ENCODE assay signal across 1 cellular context in the genomic region with DNA sequence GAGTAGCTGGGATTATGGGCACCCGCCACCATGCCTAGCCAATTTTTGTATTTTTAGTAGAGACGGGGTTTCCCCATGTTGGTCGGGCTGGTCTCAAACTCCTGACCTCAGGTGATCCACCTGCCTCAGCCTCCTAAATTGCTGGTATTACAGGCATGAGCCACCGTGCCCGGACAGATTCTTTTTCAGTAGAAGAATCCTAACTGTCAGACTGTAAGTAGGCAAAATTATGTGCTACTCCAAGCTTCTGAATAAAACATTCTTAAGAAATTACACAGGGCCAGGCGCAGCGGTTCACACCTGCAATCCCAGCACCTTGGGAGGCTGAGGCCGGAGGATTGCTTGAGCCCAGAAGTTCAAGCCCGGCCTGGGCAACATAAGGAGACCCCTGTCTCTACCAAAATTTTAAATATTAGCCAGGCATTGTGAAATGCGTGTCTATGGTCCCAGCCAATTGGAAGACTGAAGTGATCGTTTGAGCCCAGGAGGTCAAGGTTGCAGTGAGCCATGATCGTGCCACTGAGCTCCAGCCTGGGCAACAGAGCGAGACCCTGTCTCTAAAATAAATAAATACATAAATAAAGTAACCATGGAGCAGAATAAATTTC.
TF ChIP-seq lines count a peak whose summit lies in the region.

No MANE protein-coding gene starts in this region.

TF ChIP-seq in HepG2, 621 proteins besides CTCF, POLR2A, EP300 and RAD21 (continued from another document and continues in another):
- TF ChIP-seq, protein P1, sequence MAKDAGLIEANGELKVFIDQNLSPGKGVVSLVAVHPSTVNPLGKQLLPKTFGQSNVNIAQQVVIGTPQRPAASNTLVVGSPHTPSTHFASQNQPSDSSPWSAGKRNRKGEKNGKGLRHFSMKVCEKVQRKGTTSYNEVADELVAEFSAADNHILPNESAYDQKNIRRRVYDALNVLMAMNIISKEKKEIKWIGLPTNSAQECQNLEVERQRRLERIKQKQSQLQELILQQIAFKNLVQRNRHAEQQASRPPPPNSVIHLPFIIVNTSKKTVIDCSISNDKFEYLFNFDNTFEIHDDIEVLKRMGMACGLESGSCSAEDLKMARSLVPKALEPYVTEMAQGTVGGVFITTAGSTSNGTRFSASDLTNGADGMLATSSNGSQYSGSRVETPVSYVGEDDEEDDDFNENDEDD (CRISPR knock-in tag; IDR thresholded peaks at IDR 0.05; ENCODE audit: borderline replicate concordance): no peak
- no peak for TF ChIP-seq RXRB (CRISPR knock-in tag; IDR thresholded peaks at IDR 0.05; ENCODE audit: borderline replicate concordance)
- no peak for TF ChIP-seq CBX5 (CRISPR knock-in tag; IDR thresholded peaks at IDR 0.05; ENCODE audit: borderline replicate concordance)
- no peak for TF ChIP-seq ZNF619 (CRISPR knock-in tag; IDR thresholded peaks at IDR 0.05)
- TF ChIP-seq, protein P2, sequence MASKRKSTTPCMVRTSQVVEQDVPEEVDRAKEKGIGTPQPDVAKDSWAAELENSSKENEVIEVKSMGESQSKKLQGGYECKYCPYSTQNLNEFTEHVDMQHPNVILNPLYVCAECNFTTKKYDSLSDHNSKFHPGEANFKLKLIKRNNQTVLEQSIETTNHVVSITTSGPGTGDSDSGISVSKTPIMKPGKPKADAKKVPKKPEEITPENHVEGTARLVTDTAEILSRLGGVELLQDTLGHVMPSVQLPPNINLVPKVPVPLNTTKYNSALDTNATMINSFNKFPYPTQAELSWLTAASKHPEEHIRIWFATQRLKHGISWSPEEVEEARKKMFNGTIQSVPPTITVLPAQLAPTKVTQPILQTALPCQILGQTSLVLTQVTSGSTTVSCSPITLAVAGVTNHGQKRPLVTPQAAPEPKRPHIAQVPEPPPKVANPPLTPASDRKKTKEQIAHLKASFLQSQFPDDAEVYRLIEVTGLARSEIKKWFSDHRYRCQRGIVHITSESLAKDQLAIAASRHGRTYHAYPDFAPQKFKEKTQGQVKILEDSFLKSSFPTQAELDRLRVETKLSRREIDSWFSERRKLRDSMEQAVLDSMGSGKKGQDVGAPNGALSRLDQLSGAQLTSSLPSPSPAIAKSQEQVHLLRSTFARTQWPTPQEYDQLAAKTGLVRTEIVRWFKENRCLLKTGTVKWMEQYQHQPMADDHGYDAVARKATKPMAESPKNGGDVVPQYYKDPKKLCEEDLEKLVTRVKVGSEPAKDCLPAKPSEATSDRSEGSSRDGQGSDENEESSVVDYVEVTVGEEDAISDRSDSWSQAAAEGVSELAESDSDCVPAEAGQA (IDR thresholded peaks at IDR 0.05; ENCODE audit: low read depth): no peak
- TF ChIP-seq, protein P2 (CRISPR knock-in tag; IDR thresholded peaks at IDR 0.05; ENCODE audit: borderline replicate concordance): no peak
- TF ChIP-seq SAFB2 (CRISPR knock-in tag; IDR thresholded peaks at IDR 0.05; ENCODE audit: borderline replicate concordance, low read depth): no peak
- TF ChIP-seq, protein P3, sequence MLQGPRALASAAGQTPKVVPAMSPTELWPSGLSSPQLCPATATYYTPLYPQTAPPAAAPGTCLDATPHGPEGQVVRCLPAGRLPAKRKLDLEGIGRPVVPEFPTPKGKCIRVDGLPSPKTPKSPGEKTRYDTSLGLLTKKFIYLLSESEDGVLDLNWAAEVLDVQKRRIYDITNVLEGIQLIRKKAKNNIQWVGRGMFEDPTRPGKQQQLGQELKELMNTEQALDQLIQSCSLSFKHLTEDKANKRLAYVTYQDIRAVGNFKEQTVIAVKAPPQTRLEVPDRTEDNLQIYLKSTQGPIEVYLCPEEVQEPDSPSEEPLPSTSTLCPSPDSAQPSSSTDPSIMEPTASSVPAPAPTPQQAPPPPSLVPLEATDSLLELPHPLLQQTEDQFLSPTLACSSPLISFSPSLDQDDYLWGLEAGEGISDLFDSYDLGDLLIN (CRISPR knock-in tag; IDR thresholded peaks at IDR 0.05; ENCODE audit: borderline replicate concordance): 0 out of 2 replicates have a peak, but pooled peaks have one; percentile 27
- TF ChIP-seq ZNF335 (CRISPR knock-in tag; IDR thresholded peaks at IDR 0.05): no peak
- TF ChIP-seq PCBP2 (optimal IDR thresholded peaks at IDR 0.05; ENCODE audit: low read depth, low read length, poor library complexity, severe bottlenecking): no peak
- TF ChIP-seq NR3C1 (CRISPR knock-in tag; IDR thresholded peaks at IDR 0.05): no peak
- TF ChIP-seq DNMT3B (CRISPR knock-in tag; conservative IDR thresholded peaks at IDR 0.05): no peak
- no peak for TF ChIP-seq ZKSCAN5 (CRISPR knock-in tag; IDR thresholded peaks at IDR 0.05)
- no peak for TF ChIP-seq RFXAP (CRISPR knock-in tag; IDR thresholded peaks at IDR 0.05; ENCODE audit: borderline replicate concordance)
- TF ChIP-seq ZNF556 (CRISPR knock-in tag; IDR thresholded peaks at IDR 0.05; ENCODE audit: borderline replicate concordance): no peak
- TF ChIP-seq U2AF1 (optimal IDR thresholded peaks at IDR 0.05; ENCODE audit: low read depth, low read length): no peak
- no peak for TF ChIP-seq FOSL2 (CRISPR knock-in tag; IDR thresholded peaks at IDR 0.05)
- TF ChIP-seq MBNL3 (CRISPR knock-in tag; conservative IDR thresholded peaks at IDR 0.05): no peak
- no peak for TF ChIP-seq ARID2 (CRISPR knock-in tag; IDR thresholded peaks at IDR 0.05; ENCODE audit: borderline replicate concordance)
- TF ChIP-seq ZBTB38 (CRISPR knock-in tag; IDR thresholded peaks at IDR 0.05): no peak
- TF ChIP-seq, protein P4, sequence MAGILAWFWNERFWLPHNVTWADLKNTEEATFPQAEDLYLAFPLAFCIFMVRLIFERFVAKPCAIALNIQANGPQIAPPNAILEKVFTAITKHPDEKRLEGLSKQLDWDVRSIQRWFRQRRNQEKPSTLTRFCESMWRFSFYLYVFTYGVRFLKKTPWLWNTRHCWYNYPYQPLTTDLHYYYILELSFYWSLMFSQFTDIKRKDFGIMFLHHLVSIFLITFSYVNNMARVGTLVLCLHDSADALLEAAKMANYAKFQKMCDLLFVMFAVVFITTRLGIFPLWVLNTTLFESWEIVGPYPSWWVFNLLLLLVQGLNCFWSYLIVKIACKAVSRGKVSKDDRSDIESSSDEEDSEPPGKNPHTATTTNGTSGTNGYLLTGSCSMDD (CRISPR knock-in tag; IDR thresholded peaks at IDR 0.05): no peak
- TF ChIP-seq PAX8 (CRISPR knock-in tag; IDR thresholded peaks at IDR 0.05; ENCODE audit: borderline replicate concordance): no peak
- TF ChIP-seq, protein P5, sequence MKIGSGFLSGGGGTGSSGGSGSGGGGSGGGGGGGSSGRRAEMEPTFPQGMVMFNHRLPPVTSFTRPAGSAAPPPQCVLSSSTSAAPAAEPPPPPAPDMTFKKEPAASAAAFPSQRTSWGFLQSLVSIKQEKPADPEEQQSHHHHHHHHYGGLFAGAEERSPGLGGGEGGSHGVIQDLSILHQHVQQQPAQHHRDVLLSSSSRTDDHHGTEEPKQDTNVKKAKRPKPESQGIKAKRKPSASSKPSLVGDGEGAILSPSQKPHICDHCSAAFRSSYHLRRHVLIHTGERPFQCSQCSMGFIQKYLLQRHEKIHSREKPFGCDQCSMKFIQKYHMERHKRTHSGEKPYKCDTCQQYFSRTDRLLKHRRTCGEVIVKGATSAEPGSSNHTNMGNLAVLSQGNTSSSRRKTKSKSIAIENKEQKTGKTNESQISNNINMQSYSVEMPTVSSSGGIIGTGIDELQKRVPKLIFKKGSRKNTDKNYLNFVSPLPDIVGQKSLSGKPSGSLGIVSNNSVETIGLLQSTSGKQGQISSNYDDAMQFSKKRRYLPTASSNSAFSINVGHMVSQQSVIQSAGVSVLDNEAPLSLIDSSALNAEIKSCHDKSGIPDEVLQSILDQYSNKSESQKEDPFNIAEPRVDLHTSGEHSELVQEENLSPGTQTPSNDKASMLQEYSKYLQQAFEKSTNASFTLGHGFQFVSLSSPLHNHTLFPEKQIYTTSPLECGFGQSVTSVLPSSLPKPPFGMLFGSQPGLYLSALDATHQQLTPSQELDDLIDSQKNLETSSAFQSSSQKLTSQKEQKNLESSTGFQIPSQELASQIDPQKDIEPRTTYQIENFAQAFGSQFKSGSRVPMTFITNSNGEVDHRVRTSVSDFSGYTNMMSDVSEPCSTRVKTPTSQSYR (CRISPR knock-in tag; IDR thresholded peaks at IDR 0.05; ENCODE audit: borderline replicate concordance): no peak
- TF ChIP-seq GLI4 (CRISPR knock-in tag; IDR thresholded peaks at IDR 0.05; ENCODE audit: borderline replicate concordance): no peak
- TF ChIP-seq REXO4 (CRISPR knock-in tag; IDR thresholded peaks at IDR 0.05; ENCODE audit: borderline replicate concordance): no peak
- no peak for TF ChIP-seq SP4 (CRISPR knock-in tag; IDR thresholded peaks at IDR 0.05)
- TF ChIP-seq ZNF383 (CRISPR knock-in tag; IDR thresholded peaks at IDR 0.05; ENCODE audit: borderline replicate concordance): no peak
- TF ChIP-seq ZNF607 (CRISPR knock-in tag; IDR thresholded peaks at IDR 0.05; ENCODE audit: borderline replicate concordance): no peak
- TF ChIP-seq, protein P6, sequence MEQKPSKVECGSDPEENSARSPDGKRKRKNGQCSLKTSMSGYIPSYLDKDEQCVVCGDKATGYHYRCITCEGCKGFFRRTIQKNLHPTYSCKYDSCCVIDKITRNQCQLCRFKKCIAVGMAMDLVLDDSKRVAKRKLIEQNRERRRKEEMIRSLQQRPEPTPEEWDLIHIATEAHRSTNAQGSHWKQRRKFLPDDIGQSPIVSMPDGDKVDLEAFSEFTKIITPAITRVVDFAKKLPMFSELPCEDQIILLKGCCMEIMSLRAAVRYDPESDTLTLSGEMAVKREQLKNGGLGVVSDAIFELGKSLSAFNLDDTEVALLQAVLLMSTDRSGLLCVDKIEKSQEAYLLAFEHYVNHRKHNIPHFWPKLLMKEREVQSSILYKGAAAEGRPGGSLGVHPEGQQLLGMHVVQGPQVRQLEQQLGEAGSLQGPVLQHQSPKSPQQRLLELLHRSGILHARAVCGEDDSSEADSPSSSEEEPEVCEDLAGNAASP (CRISPR knock-in tag; IDR thresholded peaks at IDR 0.05; ENCODE audit: borderline replicate concordance): 0 out of 2 replicates have a peak, but pooled peaks have one; percentile 31
- TF ChIP-seq, protein P7, sequence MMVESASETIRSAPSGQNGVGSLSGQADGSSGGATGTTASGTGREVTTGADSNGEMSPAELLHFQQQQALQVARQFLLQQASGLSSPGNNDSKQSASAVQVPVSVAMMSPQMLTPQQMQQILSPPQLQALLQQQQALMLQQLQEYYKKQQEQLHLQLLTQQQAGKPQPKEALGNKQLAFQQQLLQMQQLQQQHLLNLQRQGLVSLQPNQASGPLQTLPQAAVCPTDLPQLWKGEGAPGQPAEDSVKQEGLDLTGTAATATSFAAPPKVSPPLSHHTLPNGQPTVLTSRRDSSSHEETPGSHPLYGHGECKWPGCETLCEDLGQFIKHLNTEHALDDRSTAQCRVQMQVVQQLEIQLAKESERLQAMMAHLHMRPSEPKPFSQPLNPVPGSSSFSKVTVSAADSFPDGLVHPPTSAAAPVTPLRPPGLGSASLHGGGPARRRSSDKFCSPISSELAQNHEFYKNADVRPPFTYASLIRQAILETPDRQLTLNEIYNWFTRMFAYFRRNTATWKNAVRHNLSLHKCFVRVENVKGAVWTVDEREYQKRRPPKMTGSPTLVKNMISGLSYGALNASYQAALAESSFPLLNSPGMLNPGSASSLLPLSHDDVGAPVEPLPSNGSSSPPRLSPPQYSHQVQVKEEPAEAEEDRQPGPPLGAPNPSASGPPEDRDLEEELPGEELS (CRISPR knock-in tag; IDR thresholded peaks at IDR 0.05): no peak
- TF ChIP-seq NFYC (CRISPR knock-in tag; IDR thresholded peaks at IDR 0.05): 0 out of 2 replicates have a peak, but pooled peaks have one; percentile 22
- TF ChIP-seq ZSCAN21 (CRISPR knock-in tag; IDR thresholded peaks at IDR 0.05; ENCODE audit: borderline replicate concordance): no peak
- TF ChIP-seq ADNP (CRISPR knock-in tag; IDR thresholded peaks at IDR 0.05): 0 out of 2 replicates have a peak, but pooled peaks have one; percentile 47
- TF ChIP-seq ZNF572 (CRISPR knock-in tag; IDR thresholded peaks at IDR 0.05): no peak
- TF ChIP-seq ZNF670 (CRISPR knock-in tag; IDR thresholded peaks at IDR 0.05; ENCODE audit: borderline replicate concordance): no peak
- TF ChIP-seq ZKSCAN1 (IDR thresholded peaks at IDR 0.05; ENCODE audit: low read length): no peak
- TF ChIP-seq, protein P8, sequence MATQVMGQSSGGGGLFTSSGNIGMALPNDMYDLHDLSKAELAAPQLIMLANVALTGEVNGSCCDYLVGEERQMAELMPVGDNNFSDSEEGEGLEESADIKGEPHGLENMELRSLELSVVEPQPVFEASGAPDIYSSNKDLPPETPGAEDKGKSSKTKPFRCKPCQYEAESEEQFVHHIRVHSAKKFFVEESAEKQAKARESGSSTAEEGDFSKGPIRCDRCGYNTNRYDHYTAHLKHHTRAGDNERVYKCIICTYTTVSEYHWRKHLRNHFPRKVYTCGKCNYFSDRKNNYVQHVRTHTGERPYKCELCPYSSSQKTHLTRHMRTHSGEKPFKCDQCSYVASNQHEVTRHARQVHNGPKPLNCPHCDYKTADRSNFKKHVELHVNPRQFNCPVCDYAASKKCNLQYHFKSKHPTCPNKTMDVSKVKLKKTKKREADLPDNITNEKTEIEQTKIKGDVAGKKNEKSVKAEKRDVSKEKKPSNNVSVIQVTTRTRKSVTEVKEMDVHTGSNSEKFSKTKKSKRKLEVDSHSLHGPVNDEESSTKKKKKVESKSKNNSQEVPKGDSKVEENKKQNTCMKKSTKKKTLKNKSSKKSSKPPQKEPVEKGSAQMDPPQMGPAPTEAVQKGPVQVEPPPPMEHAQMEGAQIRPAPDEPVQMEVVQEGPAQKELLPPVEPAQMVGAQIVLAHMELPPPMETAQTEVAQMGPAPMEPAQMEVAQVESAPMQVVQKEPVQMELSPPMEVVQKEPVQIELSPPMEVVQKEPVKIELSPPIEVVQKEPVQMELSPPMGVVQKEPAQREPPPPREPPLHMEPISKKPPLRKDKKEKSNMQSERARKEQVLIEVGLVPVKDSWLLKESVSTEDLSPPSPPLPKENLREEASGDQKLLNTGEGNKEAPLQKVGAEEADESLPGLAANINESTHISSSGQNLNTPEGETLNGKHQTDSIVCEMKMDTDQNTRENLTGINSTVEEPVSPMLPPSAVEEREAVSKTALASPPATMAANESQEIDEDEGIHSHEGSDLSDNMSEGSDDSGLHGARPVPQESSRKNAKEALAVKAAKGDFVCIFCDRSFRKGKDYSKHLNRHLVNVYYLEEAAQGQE (IDR thresholded peaks at IDR 0.05; ENCODE audit: borderline replicate concordance in 1 of 2, low read depth in 1 of 2, low read length in 2 of 2): no peak
